Comparison of ENCODE assay signal across 9 cellular contexts in the genomic region with DNA sequence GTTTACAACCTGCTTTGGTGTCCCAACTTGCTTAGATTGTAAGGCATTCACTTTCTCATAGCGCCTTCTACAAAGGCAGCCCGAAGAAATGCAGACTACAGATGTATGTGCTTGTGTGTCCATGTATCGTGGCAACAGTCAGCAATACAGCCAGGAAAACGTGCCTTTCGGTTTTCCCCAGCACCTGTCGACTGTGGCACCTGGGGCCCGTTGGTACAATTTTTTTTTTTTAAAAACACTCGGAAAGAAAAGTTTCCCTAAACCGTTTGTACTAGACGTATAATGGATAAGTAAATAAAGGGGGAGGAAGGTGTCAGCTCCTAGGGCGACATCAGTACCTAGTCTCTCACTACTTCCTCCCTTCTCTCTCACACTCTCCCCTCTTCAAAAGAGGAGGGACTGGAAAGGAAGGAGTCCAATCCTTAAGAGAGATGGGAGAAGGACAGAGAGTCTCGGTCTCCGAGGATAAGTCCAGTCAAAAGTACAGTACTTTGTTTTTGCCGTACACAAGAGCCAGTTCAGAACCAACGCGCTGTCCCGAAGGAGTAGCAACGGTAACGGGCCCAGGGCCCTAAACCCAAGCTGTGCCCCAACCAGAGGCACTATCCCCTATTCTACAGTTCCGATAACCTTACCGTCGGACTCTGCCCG. TPM values are rescaled to one million over a fixed set of nuclear protein-coding genes. Genes with fewer than 3 reads are reported as not detected.
A peak's percentile ranks its signal among the peaks of the same experiment; 100 is the strongest.
DNase-seq lines count a peak whose midpoint lies in the region; ATAC-seq and TF ChIP-seq lines count a peak whose summit lies in the region.
"Had no signal": no experiment of that assay in that cellular context is flagged by ENCODE, and none has a peak within 500 bp of the region (broad histone marks: within the 10 kb centered on the region; RNA-seq: fewer than 3 reads in every experiment).

No MANE protein-coding gene starts in this region.

- POLR2A ChIA-PET in activated CD8-positive, alpha-beta T cell treated with anti-CD3 and anti-CD28 coated beads, Interleukin-2, amount 10 ng/mL, durations not matched to agents 7 days and 5 days (lab: Charles Lee) = interaction anchor here (0.9 to 2.9 kb wide), 8 partner anchors 9 to 384 kb away, joined by 3 to 16 read pairs (median 4); partner anchors contain the start of genes CLHC1, PNPT1 and RPS27A
- POLR2A ChIA-PET in naive thymus-derived CD8-positive, alpha-beta T cell (lab: Charles Lee) = interaction anchor here (0.5 to 4.6 kb wide), 9 partner anchors 17 to 1622 kb away, joined by 3 to 75 read pairs (median 5); partner anchors contain the start of genes CCDC88A, CFAP36, CLHC1 and RPS27A

- peak overlapping the region; percentile 90 to 98 (median 95) for H3K27ac ChIP-seq in esophagus muscularis mucosa (replicated peaks in 1 of 4)

- no peak overlapping the region for H3K27ac Mint-ChIP-seq in activated CD8-positive, alpha-beta T cell treated with anti-CD3 and anti-CD28 coated beads, Interleukin-2, amount 10 ng/mL, durations not matched to agents 7 days and 5 days
- H3K27ac Mint-ChIP-seq in naive thymus-derived CD8-positive, alpha-beta T cell = no peak overlapping the region
- H3K27ac Mint-ChIP-seq: IgD-negative memory B cell had no signal

- peaks cover 27% of the 10 kb centered on the region for H3K36me3 Mint-ChIP-seq in activated CD8-positive, alpha-beta T cell treated with anti-CD3 and anti-CD28 coated beads, Interleukin-2, amount 10 ng/mL, durations not matched to agents 7 days and 5 days (ENCODE audit: low read depth)
- peaks cover 0 to 53% (median 10%) of the 10 kb centered on the region in 3 donors for H3K36me3 Mint-ChIP-seq in naive thymus-derived CD8-positive, alpha-beta T cell

- no peak for TF ChIP-seq CTCF in AG09319 (IDR thresholded peaks at IDR 0.05; ENCODE audit: low read depth, low read length)
- no peak for TF ChIP-seq CTCF in esophagus muscularis mucosa (IDR thresholded peaks at IDR 0.05)

- ATAC-seq in GM18498 (IDR thresholded peaks at IDR 0.05; ENCODE audit: unreplicated experiment) = peak; percentile 17
- peak; percentile 15 for ATAC-seq in HG03064 (IDR thresholded peaks at IDR 0.05; ENCODE audit: low read depth, unreplicated experiment)
- ATAC-seq in activated CD8-positive, alpha-beta T cell treated with anti-CD3 and anti-CD28 coated beads, Interleukin-2, amount 10 ng/mL, durations not matched to agents 7 days and 5 days = peak; percentile 19
- peak; percentile 9 to 41 for ATAC-seq in naive thymus-derived CD8-positive, alpha-beta T cell

- no peak for TF ChIP-seq POLR2A in esophagus muscularis mucosa (IDR thresholded peaks at IDR 0.05; ENCODE audit: low read depth)

- DNase-seq in AG09319 (ENCODE audit: extremely low read depth, low read depth) (peak; percentile 18), NCI-H345 (lab: John Stamatoyannopoulos, UW) (peak; percentile 40), esophagus muscularis mucosa (ENCODE audit: extremely low spot score) (no peak), cortex of kidney (lab: John Stamatoyannopoulos, UW) (no peak)
- DNase-seq in activated CD8-positive, alpha-beta T cell treated with anti-CD3 and anti-CD28 coated beads, Interleukin-2, amount 10 ng/mL, durations not matched to agents 7 days and 5 days = peak; percentile 57
- DNase-seq in naive thymus-derived CD8-positive, alpha-beta T cell = peak; percentile 13 to 75 (median 52)

- intact Hi-C loops in esophagus muscularis mucosa (cut with DNase I) = loop anchor here (10.0 kb wide), 1 partner anchor 202 kb away; the partner anchor contains the start of gene CCDC88A

- H3K4me1 Mint-ChIP-seq in activated CD8-positive, alpha-beta T cell treated with anti-CD3 and anti-CD28 coated beads, Interleukin-2, amount 10 ng/mL, durations not matched to agents 7 days and 5 days (ENCODE audit: low read depth) = peaks cover 40% of the 10 kb centered on the region
- peaks cover 11 to 48% (median 28%) of the 10 kb centered on the region in 4 donors for H3K4me1 Mint-ChIP-seq in naive thymus-derived CD8-positive, alpha-beta T cell

- H3K9me3 Mint-ChIP-seq in activated CD8-positive, alpha-beta T cell treated with anti-CD3 and anti-CD28 coated beads, Interleukin-2, amount 10 ng/mL, durations not matched to agents 7 days and 5 days (ENCODE audit: insufficient read depth) = no peaks in the 10 kb centered on the region
- no peaks in the 10 kb centered on the region for H3K9me3 Mint-ChIP-seq in naive thymus-derived CD8-positive, alpha-beta T cell
- H3K9me3 Mint-ChIP-seq: IgD-negative memory B cell had no signal

- no peak overlapping the region for H3K4me3 Mint-ChIP-seq in activated CD8-positive, alpha-beta T cell treated with anti-CD3 and anti-CD28 coated beads, Interleukin-2, amount 10 ng/mL, durations not matched to agents 7 days and 5 days
- H3K4me3 Mint-ChIP-seq in naive thymus-derived CD8-positive, alpha-beta T cell = no peak overlapping the region
- H3K4me3 Mint-ChIP-seq: IgD-negative memory B cell had no signal

- CTCF ChIA-PET in activated CD8-positive, alpha-beta T cell treated with anti-CD3 and anti-CD28 coated beads, Interleukin-2, amount 10 ng/mL, durations not matched to agents 7 days and 5 days (lab: Charles Lee) = no interaction called here

- H3K27me3 ChIP-seq in esophagus muscularis mucosa = no peaks in the 10 kb centered on the region

- no peak for TF ChIP-seq EP300 in esophagus muscularis mucosa (IDR thresholded peaks at IDR 0.05)

- no peaks in the 10 kb centered on the region for H3K9me3 ChIP-seq in esophagus muscularis mucosa

- 0% methylated on average over 23 of the region's 23 CpGs for WGBS in esophagus muscularis mucosa

- peaks cover 0 to 36% (median 20%) of the 10 kb centered on the region in 4 donors for H3K36me3 ChIP-seq in esophagus muscularis mucosa

- no peaks in the 10 kb centered on the region for H3K27me3 Mint-ChIP-seq in activated CD8-positive, alpha-beta T cell treated with anti-CD3 and anti-CD28 coated beads, Interleukin-2, amount 10 ng/mL, durations not matched to agents 7 days and 5 days (ENCODE audit: low read depth)
- H3K27me3 Mint-ChIP-seq in naive thymus-derived CD8-positive, alpha-beta T cell = no peaks in the 10 kb centered on the region
- H3K27me3 Mint-ChIP-seq: IgD-negative memory B cell had no signal

- H3K4me1 ChIP-seq in esophagus muscularis mucosa = peaks cover 26 to 51% (median 45%) of the 10 kb centered on the region in 4 donors

- H3K4me3 ChIP-seq in esophagus muscularis mucosa = peak overlapping the region; percentile 81 to 99 (median 84)

RNA-seq across cellular contexts. Expression of gene PPP4R3B, which starts 0.8 kb away (rescaled TPM):
- 10 to 100 TPM; 67.6 to 68.2 TPM for total RNA-seq in activated CD8-positive, alpha-beta T cell treated with anti-CD3 and anti-CD28 coated beads, Interleukin-2, amount 10 ng/mL, durations not matched to agents 7 days and 5 days
- total RNA-seq in esophagus muscularis mucosa = 100 to 1,000 TPM in 1 of 4 donors, 10 to 100 TPM in 3; 81.8 to 106 (median 90.5) TPM
- 100 to 1,000 TPM; 117 to 118 TPM for total RNA-seq in naive thymus-derived CD8-positive, alpha-beta T cell
- polyA plus RNA-seq in naive thymus-derived CD8-positive, alpha-beta T cell = 10 to 100 TPM; 59.2 to 75.2 (median 66.3) TPM

Comparison
In these comparisons a context has a peak if more than half of its experiments do, and no peak if none do; other contexts are left out.
1. DNase-seq: peak in AG09319 (single experiment), NCI-H345 (single experiment), activated CD8-positive, alpha-beta T cell treated with anti-CD3 and anti-CD28 coated beads, Interleukin-2, amount 10 ng/mL, durations not matched to agents 7 days and 5 days (single experiment) and naive thymus-derived CD8-positive, alpha-beta T cell (10 of 10); none in esophagus muscularis mucosa (single experiment) and cortex of kidney (single experiment).
2. Peak in every context shown above with its lines, with median percentiles within 50 percentile points of each other: ATAC-seq.